38 cellular contexts compared by ENCODE assay signal in genomic region chr20:50621068-50621467, GRCh38.
"Had no signal": no experiment of that assay in that cellular context is flagged by ENCODE, and none has a peak within 500 bp of the region (broad histone marks: within the 10 kb centered on the region; RNA-seq: fewer than 3 reads in every experiment).

No MANE protein-coding gene starts in this region.

- H3K27me3 Mint-ChIP-seq: activated CD4-positive, alpha-beta memory T cell treated with anti-CD3 and anti-CD28 coated beads for 36 hours; activated CD4-positive, alpha-beta T cell treated with anti-CD3 and anti-CD28 coated beads, Interleukin-2, amount 10 ng/mL, durations not matched to agents 24 days and 14 days; activated CD8-positive, alpha-beta T cell treated with anti-CD3 and anti-CD28 coated beads for 36 hours; activated naive CD8-positive, alpha-beta T cell treated with anti-CD3 and anti-CD28 coated beads, Interleukin-2, amount 10 ng/mL, durations not matched to agents 7 days and 5 days; activated naive CD8-positive, alpha-beta T cell treated with anti-CD3 and anti-CD28 coated beads, Interleukin-2, amount 50 U/mL, for 24 hours; activated T-helper 17 cell treated with anti-CD3 and anti-CD28 coated beads, Interleukin-2, amount 50 U/mL, for 72 hours; central memory CD8-positive, alpha-beta T cell had no signal

- ATAC-seq: activated CD8-positive, alpha-beta T cell treated with anti-CD3 and anti-CD28 coated beads for 36 hours; activated naive CD4-positive, alpha-beta T cell treated with anti-CD3 and anti-CD28 coated beads, Interleukin-2, amount 50 U/mL, for 72 hours; activated naive CD8-positive, alpha-beta T cell treated with anti-CD3 and anti-CD28 coated beads, Interleukin-2, amount 50 U/mL, for 24 hours; activated T-cell treated with anti-CD3 and anti-CD28 coated beads, Interleukin-2, amount 50 U/mL, for 4 hours; activated T-cell treated with anti-CD3 and anti-CD28 coated beads, Interleukin-2, amount 50 U/mL, for 72 hours; activated T-helper 17 cell treated with anti-CD3 and anti-CD28 coated beads, Interleukin-2, amount 50 U/mL, for 72 hours had no signal

- H3K4me3 Mint-ChIP-seq: activated B cell treated with CpG ODN at 0.5 μM for 24 hours; activated CD4-positive, alpha-beta memory T cell treated with anti-CD3 and anti-CD28 coated beads for 36 hours; activated CD4-positive, alpha-beta T cell treated with anti-CD3 and anti-CD28 coated beads, Interleukin-2, amount 10 ng/mL, durations not matched to agents 24 days and 14 days; activated CD8-positive, alpha-beta T cell treated with anti-CD3 and anti-CD28 coated beads for 36 hours; activated naive CD4-positive, alpha-beta T cell treated with anti-CD3 and anti-CD28 coated beads for 36 hours; activated naive CD8-positive, alpha-beta T cell treated with anti-CD3 and anti-CD28 coated beads, Interleukin-2, amount 10 ng/mL, durations not matched to agents 7 days and 5 days; activated naive CD8-positive, alpha-beta T cell treated with anti-CD3 and anti-CD28 coated beads, Interleukin-2, amount 50 U/mL, for 24 hours; activated T-cell treated with anti-CD3 and anti-CD28 coated beads, Interleukin-2, amount 50 U/mL, for 4 hours; activated T-cell treated with anti-CD3 and anti-CD28 coated beads, Interleukin-2, amount 50 U/mL, for 72 hours; activated T-helper 1 cell treated with anti-CD3 and anti-CD28 coated beads, Interleukin-12 subunit alpha, Interleukin-12 subunit beta, Interleukin-2, Interleukin-4 antibody, amounts not matched to agents 30 ng/mL and 10 ng/mL and 1 ng/mL, durations not matched to agents 14 hours and 24 hours and 36 hours; activated T-helper 17 cell treated with anti-CD3 and anti-CD28 coated beads, Interleukin-2, amount 50 U/mL, for 72 hours; brain; central memory CD8-positive, alpha-beta T cell; T-helper 1 cell treated with Interleukin-12 subunit alpha and Interleukin-12 subunit beta and Interleukin-4 antibody, amounts not matched to agents 30 μg/mL and 1 μg/mL, for 36 hours; T-helper 2 cell treated with Interferon-gamma antibody and Interleukin-4, amounts not matched to agents 5 μg/mL and 100 μg/mL, for 36 hours had no signal

- H3K4me1 Mint-ChIP-seq: activated B cell treated with CpG ODN at 0.5 μM for 24 hours; activated CD4-positive, alpha-beta T cell treated with anti-CD3 and anti-CD28 coated beads, Interleukin-2, amount 10 ng/mL, durations not matched to agents 24 days and 14 days; activated naive CD8-positive, alpha-beta T cell treated with anti-CD3 and anti-CD28 coated beads, Interleukin-2, amount 50 U/mL, for 24 hours; activated T-helper 17 cell treated with anti-CD3 and anti-CD28 coated beads, Interleukin-2, amount 50 U/mL, for 72 hours; brain; central memory CD8-positive, alpha-beta T cell had no signal

- H3K27ac Mint-ChIP-seq: activated B cell treated with CpG ODN at 0.5 μM for 24 hours; activated CD4-positive, alpha-beta memory T cell treated with anti-CD3 and anti-CD28 coated beads for 36 hours; activated CD4-positive, alpha-beta T cell treated with anti-CD3 and anti-CD28 coated beads, Interleukin-2, amount 10 ng/mL, durations not matched to agents 24 days and 14 days; activated CD8-positive, alpha-beta T cell treated with anti-CD3 and anti-CD28 coated beads for 36 hours; activated naive CD4-positive, alpha-beta T cell treated with anti-CD3 and anti-CD28 coated beads for 36 hours; activated naive CD4-positive, alpha-beta T cell treated with anti-CD3 and anti-CD28 coated beads, Interleukin-2, amount 50 U/mL, for 72 hours; activated naive CD8-positive, alpha-beta T cell treated with anti-CD3 and anti-CD28 coated beads, Interleukin-2, amount 10 ng/mL, durations not matched to agents 7 days and 5 days; activated naive CD8-positive, alpha-beta T cell treated with anti-CD3 and anti-CD28 coated beads, Interleukin-2, amount 50 U/mL, for 24 hours; activated T-cell treated with anti-CD3 and anti-CD28 coated beads, Interleukin-2, amount 50 U/mL, for 72 hours; activated T-helper 1 cell treated with anti-CD3 and anti-CD28 coated beads, Interleukin-12 subunit alpha, Interleukin-12 subunit beta, Interleukin-2, Interleukin-4 antibody, amounts not matched to agents 30 ng/mL and 10 ng/mL and 1 ng/mL, durations not matched to agents 14 hours and 24 hours and 36 hours; activated T-helper 17 cell treated with anti-CD3 and anti-CD28 coated beads, Interleukin-2, amount 50 U/mL, for 72 hours; brain; T-helper 1 cell treated with Interleukin-12 subunit alpha and Interleukin-12 subunit beta and Interleukin-4 antibody, amounts not matched to agents 30 μg/mL and 1 μg/mL, for 36 hours; T-helper 2 cell treated with Interferon-gamma antibody and Interleukin-4, amounts not matched to agents 5 μg/mL and 100 μg/mL, for 36 hours had no signal

- H3K4me3 ChIP-seq: ascending aorta, cardiac muscle cell had no signal

- H3K4me1 ChIP-seq: ascending aorta had no signal

- H3K36me3 Mint-ChIP-seq: activated CD4-positive, alpha-beta memory T cell treated with anti-CD3 and anti-CD28 coated beads for 36 hours; activated naive CD4-positive, alpha-beta T cell treated with anti-CD3 and anti-CD28 coated beads, Interleukin-2, amount 50 U/mL, for 72 hours; activated naive CD8-positive, alpha-beta T cell treated with anti-CD3 and anti-CD28 coated beads, Interleukin-2, amount 10 ng/mL, durations not matched to agents 7 days and 5 days; brain had no signal

- H3K27me3 ChIP-seq: ascending aorta, cardiac muscle cell had no signal

- FAIRE-seq: bronchial epithelial cell, TTC549 had no signal

- DNase-seq: activated B cell treated with CpG ODN at 0.5 μM for 24 hours; activated CD4-positive, alpha-beta memory T cell treated with anti-CD3 and anti-CD28 coated beads for 36 hours; activated CD4-positive, alpha-beta T cell treated with anti-CD3 and anti-CD28 coated beads for 4 hours; activated CD4-positive, alpha-beta T cell treated with anti-CD3 and anti-CD28 coated beads, Interleukin-2, amount 10 ng/mL, durations not matched to agents 24 days and 14 days; activated CD4-positive, alpha-beta T cell treated with anti-CD3 and anti-CD28 coated beads, Interleukin-2, amount 50 U/mL, for 1 hour; activated CD4-positive, alpha-beta T cell treated with anti-CD3 and anti-CD28 coated beads, Interleukin-2, amount 50 U/mL, for 4 hours; activated CD4-positive, CD25-positive, alpha-beta regulatory T cell treated with anti-CD3 and anti-CD28 coated beads, Interleukin-2, amount 50 U/mL, for 72 hours; activated CD8-positive, alpha-beta memory T cell treated with anti-CD3 and anti-CD28 coated beads, Interleukin-2, amount 50 U/mL, for 4 hours; activated CD8-positive, alpha-beta T cell treated with anti-CD3 and anti-CD28 coated beads for 36 hours; activated effector memory CD4-positive, alpha-beta T cell treated with anti-CD3 and anti-CD28 coated beads, Interleukin-2, amount 50 U/mL, for 16 hours; activated gamma-delta T cell treated with Interleukin-2 at 50 U/mL for 16 hours; activated naive CD4-positive, alpha-beta T cell; activated naive CD4-positive, alpha-beta T cell treated with anti-CD3 and anti-CD28 coated beads for 36 hours; activated naive CD4-positive, alpha-beta T cell treated with anti-CD3 and anti-CD28 coated beads, Interleukin-2, amount 50 U/mL, for 16 hours; activated naive CD8-positive, alpha-beta T cell treated with anti-CD3 and anti-CD28 coated beads, Interleukin-2, amount 10 ng/mL, durations not matched to agents 7 days and 5 days; activated naive CD8-positive, alpha-beta T cell treated with anti-CD3 and anti-CD28 coated beads, Interleukin-2, amount 50 U/mL, for 24 hours; activated T-cell treated with anti-CD3 and anti-CD28 coated beads for 4 hours; activated T-cell treated with anti-CD3 and anti-CD28 coated beads, Interleukin-2, amount 50 U/mL, for 1 hour; activated T-cell treated with anti-CD3 and anti-CD28 coated beads, Interleukin-2, amount 50 U/mL, for 4 hours; activated T-cell treated with anti-CD3 and anti-CD28 coated beads, Interleukin-2, amount 50 U/mL, for 72 hours; amygdala; anterior cingulate cortex; caudate nucleus; cerebellar nuclear complex; T-helper 2 cell; T-helper 9 cell had no signal

- H3K9me3 Mint-ChIP-seq: activated naive CD8-positive, alpha-beta T cell treated with anti-CD3 and anti-CD28 coated beads, Interleukin-2, amount 50 U/mL, for 24 hours; activated T-helper 17 cell treated with anti-CD3 and anti-CD28 coated beads, Interleukin-2, amount 50 U/mL, for 72 hours had no signal

- H3K27ac ChIP-seq: ascending aorta, cardiac muscle cell, VCaP had no signal

- H3K36me3 ChIP-seq: ascending aorta, cardiac muscle cell had no signal
